ENCODE assay signal across 1 cellular context in genomic region chr16:54040480-54040879, GRCh38.
TF ChIP-seq lines count a peak whose summit lies in the region.

No MANE protein-coding gene starts in this region.

TF ChIP-seq in HepG2, 621 proteins besides CTCF, POLR2A, EP300 and RAD21 (continued from another document):
- TF ChIP-seq, protein P1, sequence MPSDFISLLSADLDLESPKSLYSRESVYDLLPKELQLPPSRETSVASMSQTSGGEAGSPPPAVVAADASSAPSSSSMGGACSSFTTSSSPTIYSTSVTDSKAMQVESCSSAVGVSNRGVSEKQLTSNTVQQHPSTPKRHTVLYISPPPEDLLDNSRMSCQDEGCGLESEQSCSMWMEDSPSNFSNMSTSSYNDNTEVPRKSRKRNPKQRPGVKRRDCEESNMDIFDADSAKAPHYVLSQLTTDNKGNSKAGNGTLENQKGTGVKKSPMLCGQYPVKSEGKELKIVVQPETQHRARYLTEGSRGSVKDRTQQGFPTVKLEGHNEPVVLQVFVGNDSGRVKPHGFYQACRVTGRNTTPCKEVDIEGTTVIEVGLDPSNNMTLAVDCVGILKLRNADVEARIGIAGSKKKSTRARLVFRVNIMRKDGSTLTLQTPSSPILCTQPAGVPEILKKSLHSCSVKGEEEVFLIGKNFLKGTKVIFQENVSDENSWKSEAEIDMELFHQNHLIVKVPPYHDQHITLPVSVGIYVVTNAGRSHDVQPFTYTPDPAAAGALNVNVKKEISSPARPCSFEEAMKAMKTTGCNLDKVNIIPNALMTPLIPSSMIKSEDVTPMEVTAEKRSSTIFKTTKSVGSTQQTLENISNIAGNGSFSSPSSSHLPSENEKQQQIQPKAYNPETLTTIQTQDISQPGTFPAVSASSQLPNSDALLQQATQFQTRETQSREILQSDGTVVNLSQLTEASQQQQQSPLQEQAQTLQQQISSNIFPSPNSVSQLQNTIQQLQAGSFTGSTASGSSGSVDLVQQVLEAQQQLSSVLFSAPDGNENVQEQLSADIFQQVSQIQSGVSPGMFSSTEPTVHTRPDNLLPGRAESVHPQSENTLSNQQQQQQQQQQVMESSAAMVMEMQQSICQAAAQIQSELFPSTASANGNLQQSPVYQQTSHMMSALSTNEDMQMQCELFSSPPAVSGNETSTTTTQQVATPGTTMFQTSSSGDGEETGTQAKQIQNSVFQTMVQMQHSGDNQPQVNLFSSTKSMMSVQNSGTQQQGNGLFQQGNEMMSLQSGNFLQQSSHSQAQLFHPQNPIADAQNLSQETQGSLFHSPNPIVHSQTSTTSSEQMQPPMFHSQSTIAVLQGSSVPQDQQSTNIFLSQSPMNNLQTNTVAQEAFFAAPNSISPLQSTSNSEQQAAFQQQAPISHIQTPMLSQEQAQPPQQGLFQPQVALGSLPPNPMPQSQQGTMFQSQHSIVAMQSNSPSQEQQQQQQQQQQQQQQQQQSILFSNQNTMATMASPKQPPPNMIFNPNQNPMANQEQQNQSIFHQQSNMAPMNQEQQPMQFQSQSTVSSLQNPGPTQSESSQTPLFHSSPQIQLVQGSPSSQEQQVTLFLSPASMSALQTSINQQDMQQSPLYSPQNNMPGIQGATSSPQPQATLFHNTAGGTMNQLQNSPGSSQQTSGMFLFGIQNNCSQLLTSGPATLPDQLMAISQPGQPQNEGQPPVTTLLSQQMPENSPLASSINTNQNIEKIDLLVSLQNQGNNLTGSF (CRISPR knock-in tag; IDR thresholded peaks at IDR 0.05) = no peak
- TF ChIP-seq SP1 (IDR thresholded peaks at IDR 0.05) (no peak), SP1 (CRISPR knock-in tag; IDR thresholded peaks at IDR 0.05) (no peak), ZNF367 (CRISPR knock-in tag; IDR thresholded peaks at IDR 0.05; ENCODE audit: borderline replicate concordance) (no peak), CREM (IDR thresholded peaks at IDR 0.05) (no peak; the same call in 1 of the 2 replicates), CREM (CRISPR knock-in tag; IDR thresholded peaks at IDR 0.05) (no peak), ELF3 (CRISPR knock-in tag; IDR thresholded peaks at IDR 0.05) (peak; percentile 87), SOX13 (IDR thresholded peaks at IDR 0.05) (no peak), SOX13 (CRISPR knock-in tag; conservative IDR thresholded peaks at IDR 0.05 in 1 of 2, IDR thresholded peaks at IDR 0.05 in 1 of 2) (peak in 1 of 2 experiments; percentile 61; a peak in 2 of 4 replicates), ZNF530 (CRISPR knock-in tag; IDR thresholded peaks at IDR 0.05; ENCODE audit: low read depth) (no peak), FOXK2 (IDR thresholded peaks at IDR 0.05) (no peak), MEF2D (CRISPR knock-in tag; IDR thresholded peaks at IDR 0.05) (no peak), SRF (IDR thresholded peaks at IDR 0.05; ENCODE audit: low read depth, low read length) (no peak), ZNF383 (CRISPR knock-in tag; IDR thresholded peaks at IDR 0.05; ENCODE audit: borderline replicate concordance) (no peak), ZFY (CRISPR knock-in tag; IDR thresholded peaks at IDR 0.05) (no peak), ZNF567 (CRISPR knock-in tag; IDR thresholded peaks at IDR 0.05; ENCODE audit: borderline replicate concordance) (no peak), ZNF574 (CRISPR knock-in tag; IDR thresholded peaks at IDR 0.05) (no peak), SP5 (CRISPR knock-in tag; IDR thresholded peaks at IDR 0.05; ENCODE audit: borderline replicate concordance, low read depth) (no peak), ZBTB7B (CRISPR knock-in tag; IDR thresholded peaks at IDR 0.05) (no peak), RAD51 (IDR thresholded peaks at IDR 0.05; ENCODE audit: borderline replicate concordance) (no peak), SALL2 (CRISPR knock-in tag; IDR thresholded peaks at IDR 0.05) (no peak), FOSL2 (CRISPR knock-in tag; IDR thresholded peaks at IDR 0.05) (0 out of 2 replicates have a peak, but pooled peaks have one; percentile 20)
- TF ChIP-seq, protein P2, sequence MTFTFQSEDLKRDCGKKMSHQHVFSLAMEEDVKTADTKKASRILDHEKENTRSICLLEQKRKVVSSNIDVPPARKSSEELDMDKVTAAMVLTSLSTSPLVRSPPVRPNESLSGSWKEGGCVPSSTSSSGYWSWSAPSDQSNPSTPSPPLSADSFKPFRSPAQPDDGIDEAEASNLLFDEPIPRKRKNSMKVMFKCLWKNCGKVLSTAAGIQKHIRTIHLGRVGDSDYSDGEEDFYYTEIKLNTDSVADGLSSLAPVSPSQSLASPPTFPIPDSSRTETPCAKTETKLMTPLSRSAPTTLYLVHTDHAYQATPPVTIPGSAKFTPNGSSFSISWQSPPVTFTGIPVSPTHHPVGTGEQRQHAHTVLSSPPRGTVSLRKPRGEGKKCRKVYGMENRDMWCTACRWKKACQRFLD (CRISPR knock-in tag; IDR thresholded peaks at IDR 0.05; ENCODE audit: borderline replicate concordance) = no peak
- TF ChIP-seq, protein P3, sequence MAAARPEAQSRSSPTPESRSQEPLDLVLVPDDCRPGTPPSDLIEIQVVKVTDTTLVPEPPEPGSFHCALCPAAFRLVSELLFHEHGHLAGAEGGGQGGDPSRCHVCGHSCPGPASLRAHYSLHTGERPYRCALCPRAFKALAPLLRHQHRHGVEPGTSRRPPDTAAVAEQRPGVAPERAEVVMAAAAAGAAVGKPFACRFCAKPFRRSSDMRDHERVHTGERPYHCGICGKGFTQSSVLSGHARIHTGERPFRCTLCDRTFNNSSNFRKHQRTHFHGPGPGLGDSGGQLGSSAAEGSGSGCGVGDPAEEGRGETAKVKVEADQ (CRISPR knock-in tag; IDR thresholded peaks at IDR 0.05; ENCODE audit: borderline replicate concordance) = no peak
- TF ChIP-seq, protein P4, sequence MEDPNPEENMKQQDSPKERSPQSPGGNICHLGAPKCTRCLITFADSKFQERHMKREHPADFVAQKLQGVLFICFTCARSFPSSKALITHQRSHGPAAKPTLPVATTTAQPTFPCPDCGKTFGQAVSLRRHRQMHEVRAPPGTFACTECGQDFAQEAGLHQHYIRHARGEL (CRISPR knock-in tag; IDR thresholded peaks at IDR 0.05) = no peak
- TF ChIP-seq, protein P5, sequence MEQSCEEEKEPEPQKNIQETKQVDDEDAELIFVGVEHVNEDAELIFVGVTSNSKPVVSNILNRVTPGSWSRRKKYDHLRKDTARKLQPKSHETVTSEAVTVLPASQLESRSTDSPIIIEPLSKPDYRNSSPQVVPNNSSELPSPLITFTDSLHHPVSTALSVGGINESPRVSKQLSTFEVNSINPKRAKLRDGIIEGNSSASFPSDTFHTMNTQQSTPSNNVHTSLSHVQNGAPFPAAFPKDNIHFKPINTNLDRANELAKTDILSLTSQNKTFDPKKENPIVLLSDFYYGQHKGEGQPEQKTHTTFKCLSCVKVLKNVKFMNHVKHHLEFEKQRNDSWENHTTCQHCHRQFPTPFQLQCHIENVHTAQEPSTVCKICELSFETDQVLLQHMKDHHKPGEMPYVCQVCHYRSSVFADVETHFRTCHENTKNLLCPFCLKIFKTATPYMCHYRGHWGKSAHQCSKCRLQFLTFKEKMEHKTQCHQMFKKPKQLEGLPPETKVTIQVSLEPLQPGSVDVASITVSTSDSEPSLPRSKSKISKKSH (CRISPR knock-in tag; IDR thresholded peaks at IDR 0.05; ENCODE audit: borderline replicate concordance) = no peak
- TF ChIP-seq, protein P6, sequence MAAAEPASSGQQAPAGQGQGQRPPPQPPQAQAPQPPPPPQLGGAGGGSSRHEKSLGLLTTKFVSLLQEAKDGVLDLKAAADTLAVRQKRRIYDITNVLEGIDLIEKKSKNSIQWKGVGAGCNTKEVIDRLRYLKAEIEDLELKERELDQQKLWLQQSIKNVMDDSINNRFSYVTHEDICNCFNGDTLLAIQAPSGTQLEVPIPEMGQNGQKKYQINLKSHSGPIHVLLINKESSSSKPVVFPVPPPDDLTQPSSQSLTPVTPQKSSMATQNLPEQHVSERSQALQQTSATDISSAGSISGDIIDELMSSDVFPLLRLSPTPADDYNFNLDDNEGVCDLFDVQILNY (CRISPR knock-in tag; conservative IDR thresholded peaks at IDR 0.05) = no peak
- TF ChIP-seq, protein P7, sequence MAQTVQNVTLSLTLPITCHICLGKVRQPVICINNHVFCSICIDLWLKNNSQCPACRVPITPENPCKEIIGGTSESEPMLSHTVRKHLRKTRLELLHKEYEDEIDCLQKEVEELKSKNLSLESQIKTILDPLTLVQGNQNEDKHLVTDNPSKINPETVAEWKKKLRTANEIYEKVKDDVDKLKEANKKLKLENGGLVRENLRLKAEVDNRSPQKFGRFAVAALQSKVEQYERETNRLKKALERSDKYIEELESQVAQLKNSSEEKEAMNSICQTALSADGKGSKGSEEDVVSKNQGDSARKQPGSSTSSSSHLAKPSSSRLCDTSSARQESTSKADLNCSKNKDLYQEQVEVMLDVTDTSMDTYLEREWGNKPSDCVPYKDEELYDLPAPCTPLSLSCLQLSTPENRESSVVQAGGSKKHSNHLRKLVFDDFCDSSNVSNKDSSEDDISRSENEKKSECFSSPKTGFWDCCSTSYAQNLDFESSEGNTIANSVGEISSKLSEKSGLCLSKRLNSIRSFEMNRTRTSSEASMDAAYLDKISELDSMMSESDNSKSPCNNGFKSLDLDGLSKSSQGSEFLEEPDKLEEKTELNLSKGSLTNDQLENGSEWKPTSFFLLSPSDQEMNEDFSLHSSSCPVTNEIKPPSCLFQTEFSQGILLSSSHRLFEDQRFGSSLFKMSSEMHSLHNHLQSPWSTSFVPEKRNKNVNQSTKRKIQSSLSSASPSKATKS (CRISPR knock-in tag; IDR thresholded peaks at IDR 0.05) = no peak
- TF ChIP-seq, protein P8, sequence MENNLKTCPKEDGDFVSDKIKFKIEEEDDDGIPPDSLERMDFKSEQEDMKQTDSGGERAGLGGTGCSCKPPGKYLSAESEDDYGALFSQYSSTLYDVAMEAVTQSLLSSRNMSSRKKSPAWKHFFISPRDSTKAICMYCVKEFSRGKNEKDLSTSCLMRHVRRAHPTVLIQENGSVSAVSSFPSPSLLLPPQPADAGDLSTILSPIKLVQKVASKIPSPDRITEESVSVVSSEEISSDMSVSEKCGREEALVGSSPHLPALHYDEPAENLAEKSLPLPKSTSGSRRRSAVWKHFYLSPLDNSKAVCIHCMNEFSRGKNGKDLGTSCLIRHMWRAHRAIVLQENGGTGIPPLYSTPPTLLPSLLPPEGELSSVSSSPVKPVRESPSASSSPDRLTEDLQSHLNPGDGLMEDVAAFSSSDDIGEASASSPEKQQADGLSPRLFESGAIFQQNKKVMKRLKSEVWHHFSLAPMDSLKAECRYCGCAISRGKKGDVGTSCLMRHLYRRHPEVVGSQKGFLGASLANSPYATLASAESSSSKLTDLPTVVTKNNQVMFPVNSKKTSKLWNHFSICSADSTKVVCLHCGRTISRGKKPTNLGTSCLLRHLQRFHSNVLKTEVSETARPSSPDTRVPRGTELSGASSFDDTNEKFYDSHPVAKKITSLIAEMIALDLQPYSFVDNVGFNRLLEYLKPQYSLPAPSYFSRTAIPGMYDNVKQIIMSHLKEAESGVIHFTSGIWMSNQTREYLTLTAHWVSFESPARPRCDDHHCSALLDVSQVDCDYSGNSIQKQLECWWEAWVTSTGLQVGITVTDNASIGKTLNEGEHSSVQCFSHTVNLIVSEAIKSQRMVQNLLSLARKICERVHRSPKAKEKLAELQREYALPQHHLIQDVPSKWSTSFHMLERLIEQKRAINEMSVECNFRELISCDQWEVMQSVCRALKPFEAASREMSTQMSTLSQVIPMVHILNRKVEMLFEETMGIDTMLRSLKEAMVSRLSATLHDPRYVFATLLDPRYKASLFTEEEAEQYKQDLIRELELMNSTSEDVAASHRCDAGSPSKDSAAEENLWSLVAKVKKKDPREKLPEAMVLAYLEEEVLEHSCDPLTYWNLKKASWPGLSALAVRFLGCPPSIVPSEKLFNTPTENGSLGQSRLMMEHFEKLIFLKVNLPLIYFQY (CRISPR knock-in tag; IDR thresholded peaks at IDR 0.05; ENCODE audit: borderline replicate concordance) = no peak
TF ChIP-seq in HepG2: peak in this region for 99.
